In genomic region chr1:212628813-212629415, GRCh38 we compare ENCODE assay signal across 1 cellular context.
TF ChIP-seq lines count a peak whose summit lies in the region.

No MANE protein-coding gene starts in this region.

TF ChIP-seq in IMR-90, 13 proteins besides CTCF, POLR2A, EP300 and RAD21:
- TF ChIP-seq MAFK (IDR thresholded peaks at IDR 0.05; ENCODE audit: low read depth, low read length) (no peak), CEBPB (IDR thresholded peaks at IDR 0.05; ENCODE audit: low read depth, low read length) (no peak), USF2 (IDR thresholded peaks at IDR 0.05; ENCODE audit: low read depth, low read length) (no peak), RCOR1 (IDR thresholded peaks at IDR 0.05; ENCODE audit: insufficient replicate concordance, low read length) (no peak), MAZ (IDR thresholded peaks at IDR 0.05; ENCODE audit: borderline replicate concordance, low read depth, low read length) (no peak), CHD1 (IDR thresholded peaks at IDR 0.05; ENCODE audit: low read depth, low read length) (no peak), ELK1 (IDR thresholded peaks at IDR 0.05; ENCODE audit: borderline replicate concordance, low read depth, low read length) (no peak), RFX5 (IDR thresholded peaks at IDR 0.05; ENCODE audit: low read depth, low read length) (no peak), FOS (IDR thresholded peaks at IDR 0.05; ENCODE audit: low read depth, low read length) (no peak), NFE2L2 (IDR thresholded peaks at IDR 0.05; ENCODE audit: low read depth, low read length) (no peak), SMC3 (IDR thresholded peaks at IDR 0.05; ENCODE audit: low read depth, low read length) (no peak)
